In genomic region chr5:742276-742675, GRCh38 we compare ENCODE assay signal across 3 cellular contexts. TPM values are rescaled to one million over a fixed set of nuclear protein-coding genes. Genes with fewer than 3 reads are reported as not detected.
"Had no signal": no experiment of that assay in that cellular context is flagged by ENCODE, and none has a peak within 500 bp of the region (broad histone marks: within the 10 kb centered on the region; RNA-seq: fewer than 3 reads in every experiment).

No MANE protein-coding gene starts in this region.

RNA-seq across cellular contexts. Expression of gene ZDHHC11B, which starts 42.3 kb away (rescaled TPM):
- total RNA-seq: activated naive CD4-positive, alpha-beta T cell treated with anti-CD3 and anti-CD28 coated beads for 36 hours; activated naive CD8-positive, alpha-beta T cell treated with anti-CD3 and anti-CD28 coated beads for 36 hours; activated T-helper 1 cell treated with anti-CD3 and anti-CD28 coated beads, Interleukin-12 subunit alpha, Interleukin-12 subunit beta, Interleukin-2, Interleukin-4 antibody, amounts not matched to agents 30 ng/mL and 10 ng/mL and 1 ng/mL, durations not matched to agents 14 hours and 24 hours and 36 hours had no signal

RNA-seq across cellular contexts. Expression of gene TPPP, which starts 49.1 kb away (rescaled TPM):
- total RNA-seq: activated T-helper 1 cell treated with anti-CD3 and anti-CD28 coated beads, Interleukin-12 subunit alpha, Interleukin-12 subunit beta, Interleukin-2, Interleukin-4 antibody, amounts not matched to agents 30 ng/mL and 10 ng/mL and 1 ng/mL, durations not matched to agents 14 hours and 24 hours and 36 hours had no signal
